ENCODE assay signal across 17 cellular contexts in the genomic region with DNA sequence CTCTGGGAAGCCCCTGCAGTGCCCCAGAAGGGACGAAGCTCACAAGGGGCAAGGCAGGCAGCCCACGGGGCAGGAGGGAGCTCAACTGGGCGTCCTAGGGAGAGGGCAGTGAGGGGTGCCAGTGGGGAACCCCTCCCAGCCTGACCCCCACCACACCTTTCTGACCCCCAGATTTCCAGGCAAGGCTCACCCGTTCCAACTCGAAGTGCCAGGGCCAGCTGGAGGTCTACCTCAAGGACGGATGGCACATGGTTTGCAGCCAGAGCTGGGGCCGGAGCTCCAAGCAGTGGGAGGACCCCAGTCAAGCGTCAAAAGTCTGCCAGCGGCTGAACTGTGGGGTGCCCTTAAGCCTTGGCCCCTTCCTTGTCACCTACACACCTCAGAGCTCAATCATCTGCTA. TPM values are rescaled to one million over a fixed set of nuclear protein-coding genes. Genes with fewer than 3 reads are reported as not detected.
"Had no signal": no experiment of that assay in that cellular context is flagged by ENCODE, and none has a peak within 500 bp of the region (broad histone marks: within the 10 kb centered on the region; RNA-seq: fewer than 3 reads in every experiment).

No MANE protein-coding gene starts in this region.

- H3K9me3 ChIP-seq: SK-N-SH had no signal

- DNase-seq: activated CD4-positive, alpha-beta T cell treated with anti-CD3 and anti-CD28 coated beads for 4 hours; activated T-cell treated with anti-CD3 and anti-CD28 coated beads, Interleukin-2, amount 50 U/mL, for 1 hour; anterior cingulate cortex; cerebellar nuclear complex; effector memory CD8-positive, alpha-beta T cell; foreskin melanocyte; kidney glomerular epithelial cell; left ventricle myocardium superior; mesenchymal stem cell; occipital lobe; SK-N-SH; stimulated activated CD4-positive, alpha-beta T cell treated with anti-CD3 and anti-CD28 coated beads, Interleukin-2, amount 100 ng/mL, for 48 hours; stimulated activated naive CD4-positive, alpha-beta T cell; trophoblast cell had no signal

- H3K9me3 Mint-ChIP-seq: effector memory CD8-positive, alpha-beta T cell; natural killer cell treated with Interleukin-12 subunit alpha and Interleukin-12 subunit beta and Interleukin-15 and Interleukin-18, amount 100 ng/mL, for 72 hours had no signal

- H3K27me3 Mint-ChIP-seq: effector memory CD8-positive, alpha-beta T cell had no signal

- ATAC-seq: effector memory CD8-positive, alpha-beta T cell; left ventricle myocardium superior; natural killer cell treated with Interleukin-12 subunit alpha and Interleukin-12 subunit beta and Interleukin-15 and Interleukin-18, amount 100 ng/mL, for 72 hours had no signal

- H3K27ac Mint-ChIP-seq: natural killer cell treated with Interleukin-12 subunit alpha and Interleukin-12 subunit beta and Interleukin-15 and Interleukin-18, amount 100 ng/mL, for 72 hours had no signal

- H3K27ac ChIP-seq: epithelial cell of prostate had no signal

- H3K4me3 Mint-ChIP-seq: effector memory CD8-positive, alpha-beta T cell; natural killer cell treated with Interleukin-12 subunit alpha and Interleukin-12 subunit beta and Interleukin-15 and Interleukin-18, amount 100 ng/mL, for 72 hours had no signal

- H3K36me3 Mint-ChIP-seq: natural killer cell treated with Interleukin-12 subunit alpha and Interleukin-12 subunit beta and Interleukin-15 and Interleukin-18, amount 100 ng/mL, for 72 hours had no signal

RNA-seq across cellular contexts. Expression of a gene that starts 15.7 kb away (rescaled TPM):
- total RNA-seq: fibroblast of lung, occipital lobe had no signal
